Comparison of ENCODE assay signal across 23 cellular contexts in the genomic region with DNA sequence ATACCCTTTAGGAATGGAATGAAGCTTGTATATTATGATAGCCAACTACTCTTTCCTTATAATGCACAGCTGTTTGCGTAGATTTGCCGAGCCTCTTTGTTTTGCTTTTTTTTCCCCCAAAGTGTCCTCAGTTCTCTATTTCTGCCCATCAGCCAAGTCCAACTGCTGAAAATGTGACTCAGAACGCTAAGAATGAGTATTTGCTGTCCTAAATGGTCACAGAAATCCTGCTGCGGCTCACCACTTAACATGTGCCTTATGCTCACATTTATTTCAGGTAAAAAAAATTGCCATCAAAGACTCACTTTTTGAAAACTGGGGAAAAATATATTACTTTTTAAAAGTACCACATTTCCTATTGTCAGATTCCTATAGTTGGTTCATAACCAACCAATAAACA. TPM values are rescaled to one million over a fixed set of nuclear protein-coding genes. Genes with fewer than 3 reads are reported as not detected.
"Had no signal": no experiment of that assay in that cellular context is flagged by ENCODE, and none has a peak within 500 bp of the region (broad histone marks: within the 10 kb centered on the region; RNA-seq: fewer than 3 reads in every experiment).

No MANE protein-coding gene starts in this region.

- DNase-seq: activated CD4-positive, alpha-beta memory T cell treated with anti-CD3 and anti-CD28 coated beads for 36 hours; activated CD4-positive, alpha-beta T cell treated with anti-CD3 and anti-CD28 coated beads, Interleukin-2, amount 10 ng/mL, durations not matched to agents 7 days and 5 days; activated CD4-positive, CD25-positive, alpha-beta regulatory T cell; activated gamma-delta T cell; activated naive CD4-positive, alpha-beta T cell treated with anti-CD3 and anti-CD28 coated beads for 36 hours; activated T-cell treated with anti-CD3 and anti-CD28 coated beads for 4 hours; activated T-cell treated with anti-CD3 and anti-CD28 coated beads, Interleukin-2, amount 50 U/mL, for 48 hours; caudate nucleus; Karpas-422; NCI-H146; NCI-H187 treated with DMSO at 0.1 percent for 48 hours; NCI-H345; NCI-H69; SIG-M5; T-helper 17 cell; T-helper 9 cell had no signal

- H3K4me3 ChIP-seq: breast epithelium, K562 had no signal

- H3K9me3 ChIP-seq: breast epithelium had no signal

- H3K36me3 ChIP-seq: breast epithelium had no signal

- ATAC-seq: activated T-helper 17 cell treated with anti-CD3 and anti-CD28 coated beads, Interleukin-2, amount 50 U/mL, for 72 hours; K562; T-helper 17 cell had no signal

- H3K27ac ChIP-seq: breast epithelium had no signal

- H3K27me3 ChIP-seq: breast epithelium had no signal

- H3K4me1 ChIP-seq: breast epithelium had no signal

RNA-seq across cellular contexts. Expression of a gene that starts 36.9 kb away (rescaled TPM):
- total RNA-seq: activated CD4-positive, alpha-beta memory T cell treated with anti-CD3 and anti-CD28 coated beads for 36 hours; activated CD4-positive, alpha-beta T cell treated with anti-CD3 and anti-CD28 coated beads, Interleukin-2, amount 10 ng/mL, durations not matched to agents 7 days and 5 days; activated CD8-positive, alpha-beta memory T cell treated with anti-CD3 and anti-CD28 coated beads for 36 hours; activated naive CD4-positive, alpha-beta T cell treated with anti-CD3 and anti-CD28 coated beads for 36 hours; activated T-helper 17 cell treated with anti-CD3 and anti-CD28 coated beads, Interleukin-2, amount 50 U/mL, for 72 hours; K562; RPMI7951; T-helper 17 cell had no signal
- polyA plus RNA-seq: adipose tissue, K562 had no signal

RNA-seq across cellular contexts. Expression of a gene that starts 47.4 kb away (rescaled TPM):
- total RNA-seq: activated CD4-positive, alpha-beta memory T cell treated with anti-CD3 and anti-CD28 coated beads for 36 hours; activated CD4-positive, alpha-beta T cell treated with anti-CD3 and anti-CD28 coated beads, Interleukin-2, amount 10 ng/mL, durations not matched to agents 7 days and 5 days; activated CD8-positive, alpha-beta memory T cell treated with anti-CD3 and anti-CD28 coated beads for 36 hours; activated naive CD4-positive, alpha-beta T cell treated with anti-CD3 and anti-CD28 coated beads for 36 hours; activated T-helper 17 cell treated with anti-CD3 and anti-CD28 coated beads, Interleukin-2, amount 50 U/mL, for 72 hours; breast epithelium; cerebellum; RPMI7951; T-helper 17 cell had no signal
- polyA plus RNA-seq: adipose tissue had no signal
